In genomic region chr18:67260841-67261240, GRCh38 we compare ENCODE assay signal across 16 cellular contexts.
"Had no signal": no experiment of that assay in that cellular context is flagged by ENCODE, and none has a peak within 500 bp of the region (broad histone marks: within the 10 kb centered on the region; RNA-seq: fewer than 3 reads in every experiment).

No MANE protein-coding gene starts in this region.

- H3K27ac Mint-ChIP-seq: activated CD4-positive, alpha-beta T cell treated with anti-CD3 and anti-CD28 coated beads, Interleukin-2, amount 10 ng/mL, durations not matched to agents 24 days and 14 days; activated naive CD8-positive, alpha-beta T cell; neural progenitor cell; T-cell; WTC11 had no signal

- H3K4me1 Mint-ChIP-seq: neural progenitor cell had no signal

- DNase-seq: activated CD4-positive, alpha-beta T cell treated with anti-CD3 and anti-CD28 coated beads, Interleukin-2, amount 10 ng/mL, durations not matched to agents 24 days and 14 days; activated gamma-delta T cell; foreskin melanocyte; heart left ventricle; left ventricle myocardium superior; pancreas; stimulated activated CD4-positive, alpha-beta T cell treated with anti-CD3 and anti-CD28 coated beads, Interleukin-15, amount 100 ng/mL, for 24 hours; stimulated activated CD4-positive, alpha-beta T cell treated with anti-CD3 and anti-CD28 coated beads, Interleukin-4, amount 100 ng/mL, for 24 hours; T-cell; thyroid gland had no signal

- FAIRE-seq: colon, endothelial cell of umbilical vein, pancreas, urothelium cell line had no signal

- H3K27me3 Mint-ChIP-seq: activated CD4-positive, alpha-beta T cell treated with anti-CD3 and anti-CD28 coated beads, Interleukin-2, amount 10 ng/mL, durations not matched to agents 24 days and 14 days; activated naive CD8-positive, alpha-beta T cell had no signal

- H3K4me3 Mint-ChIP-seq: activated CD4-positive, alpha-beta T cell treated with anti-CD3 and anti-CD28 coated beads, Interleukin-2, amount 10 ng/mL, durations not matched to agents 24 days and 14 days; activated naive CD8-positive, alpha-beta T cell; neural progenitor cell; T-cell; WTC11 had no signal

- H3K9me3 Mint-ChIP-seq: activated CD4-positive, alpha-beta T cell treated with anti-CD3 and anti-CD28 coated beads, Interleukin-2, amount 10 ng/mL, durations not matched to agents 24 days and 14 days; neural progenitor cell; T-cell; WTC11 had no signal

- H3K36me3 Mint-ChIP-seq: activated naive CD8-positive, alpha-beta T cell; neural progenitor cell; T-cell; WTC11 had no signal
